Comparison of ENCODE assay signal across 8 cellular contexts in genomic region chr7:101245147-101245668, GRCh38. TPM values are rescaled to one million over a fixed set of nuclear protein-coding genes. Genes with fewer than 3 reads are reported as not detected.
A peak's percentile ranks its signal among the peaks of the same experiment; 100 is the strongest.
DNase-seq lines count a peak whose midpoint lies in the region; ATAC-seq and TF ChIP-seq lines count a peak whose summit lies in the region.

No MANE protein-coding gene starts in this region.

- no peak for ATAC-seq in HG03521 (IDR thresholded peaks at IDR 0.05; ENCODE audit: unreplicated experiment)
- no peak for ATAC-seq in HG02623 (IDR thresholded peaks at IDR 0.05; ENCODE audit: unreplicated experiment)

- H3K4me1 Mint-ChIP-seq in brain: peaks cover 45% of the 10 kb centered on the region

- POLR2A ChIA-PET in AG04449 (lab: Yijun Ruan, JAX): interaction anchor here (0.7 to 2.2 kb wide), 2 partner anchors 9 to 28 kb away, joined by 3 to 14 read pairs; partner anchors contain the start of genes PLOD3 and ZNHIT1

- peaks cover 7% of the 10 kb centered on the region for H3K27me3 Mint-ChIP-seq in brain

- peak overlapping the region; percentile 91 to 100 (median 98) for H3K27ac Mint-ChIP-seq in brain

- CTCF ChIA-PET in AG04449 (lab: Yijun Ruan, JAX): interaction anchor here (0.7 to 5.1 kb wide), 19 partner anchors 10 to 168 kb away, joined by 3 to 95 read pairs (median 9); partner anchors contain the start of genes PLOD3 and ZNHIT1

- H3K36me3 Mint-ChIP-seq in brain: peaks cover 32% of the 10 kb centered on the region

- TF ChIP-seq CTCF in AG04449 (IDR thresholded peaks at IDR 0.05; ENCODE audit: insufficient read depth, low read length, missing control alignments) (no peak), brain (conservative IDR thresholded peaks at IDR 0.05) (no peak)

- H3K27me3 ChIP-seq in HUES48 (ENCODE audit: control insufficient read depth, insufficient read depth, low read length) (no peaks in the 10 kb centered on the region), mononuclear cell (ENCODE audit: insufficient read depth, low read length) (no peaks in the 10 kb centered on the region)

- DNase-seq in AG04449 (ENCODE audit: low read depth, low spot score) (no peak), NOMO-1 (lab: John Stamatoyannopoulos, UW; ENCODE audit: unreplicated experiment in 2 of 2) (no peak)
- no peak for DNase-seq in activated CD4-positive, alpha-beta T cell treated with anti-CD3 and anti-CD28 coated beads for 4 hours

- H3K4me1 ChIP-seq in HUES48 (ENCODE audit: control insufficient read depth, insufficient read depth, low read length): 0 out of 2 replicates have a peak, but pooled peaks cover 4% of the 10 kb centered on the region
- peaks cover 44% of the 10 kb centered on the region for H3K4me1 ChIP-seq in mononuclear cell (ENCODE audit: insufficient read depth, low read length)

- peak overlapping the region; percentile 94 for H3K4me3 ChIP-seq in AG04449 (ENCODE audit: low read depth, low read length)
- peak overlapping the region; percentile 87 for H3K4me3 ChIP-seq in HUES48 (ENCODE audit: low read depth, low read length)
- H3K4me3 ChIP-seq in mononuclear cell (ENCODE audit: low read length): peak overlapping the region; percentile 82

- no peaks in the 10 kb centered on the region for H3K9me3 Mint-ChIP-seq in brain

- H3K4me3 Mint-ChIP-seq in brain: peak overlapping the region; percentile 93 to 99 (median 98)

- H3K27ac ChIP-seq in HUES48 (ENCODE audit: low read depth, low read length): peak overlapping the region; percentile 89

- H3K9ac ChIP-seq in HUES48 (ENCODE audit: low read depth, low read length): no peak overlapping the region

- H3K9me3 ChIP-seq in HUES48 (ENCODE audit: control insufficient read depth, insufficient read depth, low read length) (no peaks in the 10 kb centered on the region), mononuclear cell (ENCODE audit: low read depth, low read length) (no peaks in the 10 kb centered on the region)

- H3K36me3 ChIP-seq in HUES48 (ENCODE audit: control insufficient read depth, insufficient read depth, low read length): peaks cover 9% of the 10 kb centered on the region; the same call in 1 of the 2 replicates

RNA-seq across cellular contexts. Expression of gene FIS1, which starts 0.3 kb away (rescaled TPM):
- 326 TPM for polyA plus RNA-seq in brain (ENCODE audit: insufficient read depth, low read depth, low replicate concordance)
- 83.9 TPM for total RNA-seq in mononuclear cell

RNA-seq across cellular contexts. Expression of gene CLDN15, which starts 7.6 kb away (rescaled TPM):
- 4.6 TPM for polyA plus RNA-seq in brain (ENCODE audit: insufficient read depth, low read depth, low replicate concordance)
- 4.5 TPM for total RNA-seq in mononuclear cell

RNA-seq across cellular contexts. Expression of gene ZNHIT1, which starts 27.2 kb away (rescaled TPM):
- 118 TPM for polyA plus RNA-seq in brain (ENCODE audit: insufficient read depth, low read depth, low replicate concordance)
- 28.1 TPM for total RNA-seq in mononuclear cell

RNA-seq across cellular contexts. Expression of gene PLOD3, which starts 27.8 kb away (rescaled TPM):
- polyA plus RNA-seq in brain (ENCODE audit: insufficient read depth, low read depth, low replicate concordance): 73.5 TPM
- total RNA-seq in mononuclear cell: 8.7 TPM

RNA-seq across cellular contexts. Expression of gene MOGAT3, which starts 44.4 kb away (rescaled TPM):
- not detected for polyA plus RNA-seq in brain (ENCODE audit: insufficient read depth, low read depth, low replicate concordance)
- total RNA-seq in mononuclear cell: not detected
